8 cellular contexts compared by ENCODE assay signal in genomic region chr22:35540600-35541253, GRCh38. TPM values are rescaled to one million over a fixed set of nuclear protein-coding genes. Genes with fewer than 3 reads are reported as not detected.
A peak's percentile ranks its signal among the peaks of the same experiment; 100 is the strongest.
DNase-seq lines count a peak whose midpoint lies in the region; ATAC-seq and TF ChIP-seq lines count a peak whose summit lies in the region.

Gene RASD2 (plus strand): TSS chr22:35540831. CDS start chr22:35546810, 5,979 bp downstream.

- intact Hi-C loops in HCT116 (cut with micrococcal nuclease) (no loop called here), mammary epithelial cell (cut with micrococcal nuclease) (no loop called here)

- no peak for DNase-seq in HCT116 (ENCODE audit: low read depth, low spot score)
- peak; percentile 62 for DNase-seq in SW480 (ENCODE audit: low spot score)
- peak; percentile 40 for DNase-seq in mammary epithelial cell
- DNase-seq in stimulated activated CD4-positive, alpha-beta T cell treated with anti-CD3 and anti-CD28 coated beads, TNF-alpha, amount 100 ng/mL, for 24 hours (ENCODE audit: low read depth in 3 of 3) = peak; percentile 21 to 44 (median 22)
- DNase-seq in NCI-H2107 treated with DMSO at 0.1 percent for 48 hours (lab: John Stamatoyannopoulos, UW; ENCODE audit: unreplicated experiment) = no peak

- no peak for TF ChIP-seq CTCF in HCT116 (IDR thresholded peaks at IDR 0.05 in 2 of 3, conservative IDR thresholded peaks at IDR 0.05 in 1 of 3; ENCODE audit: borderline replicate concordance in 1 of 3, insufficient read depth in 1 of 3, low read depth in 2 of 3, low read length in 2 of 3)
- TF ChIP-seq CTCF in mammary epithelial cell (conservative IDR thresholded peaks at IDR 0.05 in 1 of 2, IDR thresholded peaks at IDR 0.05 in 1 of 2; ENCODE audit: extremely low read depth in 1 of 2, insufficient read depth in 1 of 2, low read depth in 1 of 2, low read length in 2 of 2) = no peak
- TF ChIP-seq CTCF in liver (IDR thresholded peaks at IDR 0.05; ENCODE audit: low read depth, low read length, missing input control) = no peak

- peak within 1 kb of the TSS; percentile 61 for H2AFZ ChIP-seq in HCT116 (ENCODE audit: low read depth, low read length, poor library complexity, severe bottlenecking)
- peak within 1 kb of the TSS; percentile 95 for H2AFZ ChIP-seq in mammary epithelial cell (ENCODE audit: low read depth, low read length)

- POLR2A ChIA-PET in HCT116 (lab: Charles Lee) = interaction anchor here (2.3 kb wide), 1 partner anchor 10 kb away, joined by 5 read pairs; no protein-coding TSS in a partner anchor

- BruUV-seq in HCT116 (replicated peaks; lab: Mats Ljungman, UMichigan) (no TSS peak), mammary epithelial cell (replicated peaks; lab: Mats Ljungman, UMichigan) (no TSS peak)

- peak within 1 kb of the TSS; percentile 85 for H3K27ac ChIP-seq in BLaER1
- peak within 1 kb of the TSS; percentile 54; the same call in 1 of the 2 replicates for H3K27ac ChIP-seq in HCT116 (ENCODE audit: low read depth, low read length)
- H3K27ac ChIP-seq in mammary epithelial cell (ENCODE audit: insufficient read depth, low read depth, low read length) = no peak within 1 kb of the TSS
- H3K27ac ChIP-seq in liver (ENCODE audit: low read depth in 1 of 2, low read length in 2 of 2) = no peak within 1 kb of the TSS

- H3K4me3 ChIP-seq in BLaER1 = peak within 1 kb of the TSS; percentile 71
- H3K4me3 ChIP-seq in HCT116 (replicated peaks in 1 of 2; ENCODE audit: low read depth in 1 of 2, low read length in 2 of 2) = peak within 1 kb of the TSS; percentile 47 to 64
- H3K4me3 ChIP-seq in mammary epithelial cell (replicated peaks in 1 of 3; ENCODE audit: insufficient read depth in 1 of 3, low read depth in 2 of 3, low read length in 3 of 3) = peak within 1 kb of the TSS; percentile 52 to 59 (median 55)
- H3K4me3 ChIP-seq in liver (ENCODE audit: low read depth in 1 of 3, low read length in 3 of 3) = peak within 1 kb of the TSS; percentile 5 to 58 (median 52)

- ATAC-seq in HCT116 = peak; percentile 62
- ATAC-seq in HG03196 (IDR thresholded peaks at IDR 0.05; ENCODE audit: unreplicated experiment) = no peak

- H3K36me3 ChIP-seq in BLaER1 (no peaks in the 10 kb centered on the region), HCT116 (ENCODE audit: control insufficient read depth in 1 of 2, insufficient read depth in 2 of 2, low read length in 2 of 2) (no peaks in the 10 kb centered on the region), mammary epithelial cell (ENCODE audit: insufficient read depth, low read length) (no peaks in the 10 kb centered on the region), liver (ENCODE audit: control insufficient read depth in 4 of 4, insufficient read depth in 3 of 4, low read depth in 1 of 4, low read length in 3 of 4) (no peaks in the 10 kb centered on the region)

- H3K27me3 ChIP-seq in BLaER1 (peaks cover 34% of the 10 kb centered on the region), HCT116 (ENCODE audit: insufficient read depth, low read length) (no peaks in the 10 kb centered on the region), mammary epithelial cell (ENCODE audit: insufficient read depth, low read length) (peaks cover 6% of the 10 kb centered on the region), liver (ENCODE audit: control insufficient read depth in 4 of 4, insufficient read depth in 4 of 4, low read length in 3 of 4) (peaks cover 0 to 2% (median 0%) of the 10 kb centered on the region in 4 donors)

- peaks cover 82% of the 10 kb centered on the region for H3K4me1 ChIP-seq in BLaER1
- peaks cover 27 to 53% of the 10 kb centered on the region in 2 experiments for H3K4me1 ChIP-seq in HCT116 (ENCODE audit: control insufficient read depth in 1 of 2, insufficient read depth in 2 of 2, low read length in 2 of 2)
- peaks cover 19% of the 10 kb centered on the region for H3K4me1 ChIP-seq in mammary epithelial cell (ENCODE audit: insufficient read depth, low read length)
- H3K4me1 ChIP-seq in liver (ENCODE audit: control insufficient read depth in 4 of 4, insufficient read depth in 4 of 4, low read length in 3 of 4) = peaks cover 11 to 21% (median 17%) of the 10 kb centered on the region in 4 donors

- H3K9ac ChIP-seq in BLaER1 (peak within 1 kb of the TSS; percentile 76), HCT116 (ENCODE audit: low read length) (peak within 1 kb of the TSS; percentile 47), mammary epithelial cell (ENCODE audit: insufficient read depth, low read length) (peak within 1 kb of the TSS; percentile 12), liver (ENCODE audit: low read depth in 1 of 2, low read length in 2 of 2) (peak within 1 kb of the TSS in 1 of 2 donors; percentile 17)

- in situ Hi-C loops in mammary epithelial cell (cut with MboI; ENCODE audit: low sequenced_read_pairs in 2 of 2) = no loop called here

- no peak for TF ChIP-seq RAD21 in HCT116 (IDR thresholded peaks at IDR 0.05; ENCODE audit: low read depth)
- TF ChIP-seq RAD21 in liver (IDR thresholded peaks at IDR 0.05) = no peak

- RAD21 ChIA-PET in HCT116 (lab: Charles Lee; ENCODE audit: low non-redundant PET in 1 of 2, low total read pairs in 2 of 2, uncharacterized antibody in 2 of 2, unreplicated experiment in 2 of 2) = no interaction called here

- 0% methylated on average over 3 of the region's 49 CpGs for WGBS in mammary epithelial cell (ENCODE audit: low coverage, missing lambda C conversion rate)
- WGBS in liver = 2% methylated on average over 49 of the region's 49 CpGs

- dilution Hi-C loops in mammary epithelial cell (cut with HindIII; ENCODE audit: low sequenced_read_pairs) = no loop called here

- no peak for TF ChIP-seq POLR2A in HCT116 (IDR thresholded peaks at IDR 0.05; ENCODE audit: borderline replicate concordance, extremely low read depth, insufficient read depth, insufficient read length)

- CTCF ChIA-PET in HCT116 (lab: Charles Lee) = no interaction called here
- CTCF ChIA-PET in mammary epithelial cell (lab: Charles Lee; ENCODE audit: low non-redundant PET) = no interaction called here

- no peaks in the 10 kb centered on the region for H3K79me2 ChIP-seq in HCT116 (ENCODE audit: insufficient read depth, low read length)
- no peaks in the 10 kb centered on the region for H3K79me2 ChIP-seq in mammary epithelial cell (ENCODE audit: insufficient read depth, low read length)

- no peaks in the 10 kb centered on the region for H3K9me2 ChIP-seq in HCT116 (ENCODE audit: insufficient read depth)

- peaks cover 16% of the 10 kb centered on the region; the same call in 1 of the 2 replicates for H4K20me1 ChIP-seq in BLaER1
- H4K20me1 ChIP-seq in HCT116 (ENCODE audit: insufficient read depth) = no peaks in the 10 kb centered on the region
- no peaks in the 10 kb centered on the region for H4K20me1 ChIP-seq in mammary epithelial cell (ENCODE audit: insufficient read depth, low read length)

- H3K4me2 ChIP-seq in BLaER1 = peak within 1 kb of the TSS; percentile 100
- peak within 1 kb of the TSS; percentile 96 for H3K4me2 ChIP-seq in HCT116 (ENCODE audit: low read length)
- peak within 1 kb of the TSS; percentile 94 for H3K4me2 ChIP-seq in mammary epithelial cell (ENCODE audit: insufficient read depth, low read depth, low read length)

- H3K9me3 ChIP-seq in BLaER1 = no peaks in the 10 kb centered on the region
- no peaks in the 10 kb centered on the region for H3K9me3 ChIP-seq in HCT116 (ENCODE audit: control insufficient read depth in 1 of 2, insufficient read depth in 1 of 2, low read depth in 1 of 2, low read length in 2 of 2)
- H3K9me3 ChIP-seq in mammary epithelial cell (replicated peaks; ENCODE audit: insufficient read depth, low read length) = no peaks in the 10 kb centered on the region
- no peaks in the 10 kb centered on the region for H3K9me3 ChIP-seq in liver (ENCODE audit: control insufficient read depth in 4 of 4, low read length in 3 of 4)

TF ChIP-seq in HCT116, 20 proteins besides CTCF, POLR2A, EP300 and RAD21 (continues in another document):
- TF ChIP-seq POLR2AphosphoS5 (IDR thresholded peaks at IDR 0.05; ENCODE audit: low read depth, low read length) (no peak), CEBPB (IDR thresholded peaks at IDR 0.05; ENCODE audit: low read depth) (no peak), ZNF274 (IDR thresholded peaks at IDR 0.05; ENCODE audit: low read depth, low read length) (no peak), SP1 (IDR thresholded peaks at IDR 0.05; ENCODE audit: low read depth) (no peak), ZFX (IDR thresholded peaks at IDR 0.05) (no peak), TCF7L2 (IDR thresholded peaks at IDR 0.05; ENCODE audit: borderline replicate concordance, extremely low read depth, insufficient read depth, insufficient read length) (no peak), EZH2phosphoT487 (IDR thresholded peaks at IDR 0.05; ENCODE audit: borderline replicate concordance) (no peak), EGR1 (IDR thresholded peaks at IDR 0.05; ENCODE audit: low read depth) (no peak), JUND (IDR thresholded peaks at IDR 0.05) (no peak), YY1 (IDR thresholded peaks at IDR 0.05; ENCODE audit: extremely low read depth, insufficient replicate concordance, low read depth, low read length) (no peak), CBX3 (IDR thresholded peaks at IDR 0.05; ENCODE audit: low read depth) (no peak)

TF ChIP-seq in liver, 16 proteins besides CTCF, POLR2A, EP300 and RAD21 (continues in another document):
- TF ChIP-seq SP1 (IDR thresholded peaks at IDR 0.05) (no peak), RXRA (IDR thresholded peaks at IDR 0.05) (no peak), HNF4G (IDR thresholded peaks at IDR 0.05) (no peak), EGR1 (IDR thresholded peaks at IDR 0.05; ENCODE audit: low read depth in 2 of 2) (no peak), ZBTB33 (IDR thresholded peaks at IDR 0.05) (no peak), TAF1 (conservative IDR thresholded peaks at IDR 0.05) (no peak)

RNA-seq across cellular contexts. Expression of gene RASD2, which starts in this region (rescaled TPM):
- total RNA-seq in HCT116 (2021; ENCODE audit: unreplicated experiment) = 2.4 TPM
- polyA plus RNA-seq in HCT116 (2012) = 2.2 and 2.5 TPM in 2 replicates
- total RNA-seq in mammary epithelial cell = 10 to 100 TPM in 1 of 2 donors, not detected in 1; 24.2 TPM
- 0.27 TPM for polyA plus RNA-seq in mammary epithelial cell
- not detected for polyA minus RNA-seq in mammary epithelial cell
- under 1 TPM in 1 of 2 donors, not detected in 1; under 0.01 TPM for total RNA-seq in liver
- polyA plus RNA-seq in liver = under 1 TPM in 1 of 2 donors, not detected in 1; 0.05 TPM

Comparison
In these comparisons a context has a peak if more than half of its experiments do, and no peak if none do; other contexts are left out.
1. H3K27ac ChIP-seq: peak in BLaER1 (single experiment) and HCT116 (single experiment); none in mammary epithelial cell (single experiment) and liver (0 of 2).
2. DNase-seq: peak in SW480 (single experiment), mammary epithelial cell (single experiment) and stimulated activated CD4-positive, alpha-beta T cell treated with anti-CD3 and anti-CD28 coated beads, TNF-alpha, amount 100 ng/mL, for 24 hours (3 of 3); none in HCT116 (single experiment) and NCI-H2107 treated with DMSO at 0.1 percent for 48 hours (single experiment).
3. Peak in every context shown above with its lines, with median percentiles within 50 percentile points of each other: H3K4me2 ChIP-seq and H3K4me3 ChIP-seq.